In genomic region chr4:77538144-77538543, GRCh38 we compare ENCODE assay signal across 11 cellular contexts.
DNase-seq lines count a peak whose midpoint lies in the region; ATAC-seq and TF ChIP-seq lines count a peak whose summit lies in the region.
"Had no signal": no experiment of that assay in that cellular context is flagged by ENCODE, and none has a peak within 500 bp of the region (broad histone marks: within the 10 kb centered on the region; RNA-seq: fewer than 3 reads in every experiment).

No MANE protein-coding gene starts in this region.

- H3K4me3 Mint-ChIP-seq in activated CD4-positive, alpha-beta T cell treated with anti-CD3 and anti-CD28 coated beads for 36 hours: no peak overlapping the region

- CTCF ChIA-PET in activated CD4-positive, alpha-beta T cell treated with anti-CD3 and anti-CD28 coated beads for 36 hours (lab: Charles Lee): interaction anchor here (0.6 to 2.3 kb wide), 4 partner anchors 13 to 293 kb away, joined by 3 to 7 read pairs (median 3); no protein-coding TSS in a partner anchor

- H3K27me3 Mint-ChIP-seq in activated CD4-positive, alpha-beta T cell treated with anti-CD3 and anti-CD28 coated beads for 36 hours: peaks cover 42% of the 10 kb centered on the region

- peak; percentile 7 for DNase-seq in activated CD4-positive, alpha-beta T cell treated with anti-CD3 and anti-CD28 coated beads for 36 hours
- DNase-seq in activated CD4-positive, alpha-beta T cell treated with anti-CD3 and anti-CD28 coated beads, Interleukin-2, amount 50 U/mL, for 4 hours: no peak
- DNase-seq in NCI-H460 (ENCODE audit: extremely low read depth, low read depth) (peak; percentile 13), epithelial cell of proximal tubule (ENCODE audit: low read depth) (peak; percentile 53), skeletal muscle cell (ENCODE audit: low read depth) (peak; percentile 42), GM19238 (ENCODE audit: insufficient read length, low spot score) (no peak)
- DNase-seq: midbrain, NCI-H1930, tibial artery had no signal

- no peak overlapping the region for H3K4me3 ChIP-seq in epithelial cell of proximal tubule (ENCODE audit: low read depth, low read length)
- H3K4me3 ChIP-seq in skeletal muscle cell (ENCODE audit: low read depth, low read length): no peak overlapping the region
- H3K4me3 ChIP-seq: tibial artery had no signal

- peak; percentile 93 for ATAC-seq in activated CD4-positive, alpha-beta T cell treated with anti-CD3 and anti-CD28 coated beads for 36 hours
- ATAC-seq in HG03457 (IDR thresholded peaks at IDR 0.05; ENCODE audit: unreplicated experiment) (no peak), HG02981 (IDR thresholded peaks at IDR 0.05; ENCODE audit: unreplicated experiment) (no peak)

- TF ChIP-seq CTCF in epithelial cell of proximal tubule (conservative IDR thresholded peaks at IDR 0.05; ENCODE audit: low read depth, low read length): no peak

- H3K36me3 Mint-ChIP-seq in activated CD4-positive, alpha-beta T cell treated with anti-CD3 and anti-CD28 coated beads for 36 hours (ENCODE audit: low read depth): peaks cover 3% of the 10 kb centered on the region

- H3K4me1 Mint-ChIP-seq in activated CD4-positive, alpha-beta T cell treated with anti-CD3 and anti-CD28 coated beads for 36 hours: peaks cover 19% of the 10 kb centered on the region

- POLR2A ChIA-PET in activated CD4-positive, alpha-beta T cell treated with anti-CD3 and anti-CD28 coated beads for 36 hours (lab: Charles Lee): interaction anchor here (0.6 kb wide), 1 partner anchor 567 kb away, joined by 3 read pairs; no protein-coding TSS in a partner anchor

- intact Hi-C loops in activated CD4-positive, alpha-beta T cell treated with anti-CD3 and anti-CD28 coated beads for 36 hours (cut with DNase I, micrococcal nuclease): loop anchor here (1.0 to 2.0 kb wide), 2 partner anchors 43 to 49 kb away; no protein-coding TSS in a partner anchor

- peak overlapping the region; percentile 27 for H3K27ac Mint-ChIP-seq in activated CD4-positive, alpha-beta T cell treated with anti-CD3 and anti-CD28 coated beads for 36 hours

- peaks cover 4% of the 10 kb centered on the region for H3K9me3 Mint-ChIP-seq in activated CD4-positive, alpha-beta T cell treated with anti-CD3 and anti-CD28 coated beads for 36 hours (ENCODE audit: low read depth)

Comparison
In these comparisons a context has a peak if more than half of its experiments do, and no peak if none do; other contexts are left out.
1. DNase-seq: peak in activated CD4-positive, alpha-beta T cell treated with anti-CD3 and anti-CD28 coated beads for 36 hours (single experiment), NCI-H460 (single experiment), epithelial cell of proximal tubule (single experiment) and skeletal muscle cell (single experiment); none in activated CD4-positive, alpha-beta T cell treated with anti-CD3 and anti-CD28 coated beads, Interleukin-2, amount 50 U/mL, for 4 hours (0 of 2) and GM19238 (single experiment).